ENCODE assay signal across 27 cellular contexts in genomic region chr10:127904311-127904710, GRCh38. TPM values are rescaled to one million over a fixed set of nuclear protein-coding genes. Genes with fewer than 3 reads are reported as not detected.
"Had no signal": no experiment of that assay in that cellular context is flagged by ENCODE, and none has a peak within 500 bp of the region (broad histone marks: within the 10 kb centered on the region; RNA-seq: fewer than 3 reads in every experiment).

No MANE protein-coding gene starts in this region.

- H3K9me3 Mint-ChIP-seq: activated naive CD4-positive, alpha-beta T cell treated with anti-CD3 and anti-CD28 coated beads, Interleukin-2, amount 50 U/mL, for 72 hours; activated naive CD8-positive, alpha-beta T cell treated with anti-CD3 and anti-CD28 coated beads, Interleukin-2, amount 50 U/mL, for 24 hours; T-helper 1 cell treated with Interleukin-12 subunit alpha and Interleukin-12 subunit beta and Interleukin-4 antibody, amounts not matched to agents 30 μg/mL and 1 μg/mL, for 36 hours had no signal

- H3K4me3 Mint-ChIP-seq: activated CD8-positive, alpha-beta T cell treated with anti-CD3 and anti-CD28 coated beads, Interleukin-2, amount 10 ng/mL, durations not matched to agents 7 days and 5 days; activated naive CD8-positive, alpha-beta T cell treated with anti-CD3 and anti-CD28 coated beads, Interleukin-2, amount 50 U/mL, for 24 hours; T-helper 1 cell treated with Interleukin-12 subunit alpha and Interleukin-12 subunit beta and Interleukin-4 antibody, amounts not matched to agents 30 μg/mL and 1 μg/mL, for 36 hours; WTC11 had no signal

- H3K4me3 ChIP-seq: ascending aorta, body of pancreas, cardiac muscle cell had no signal

- H3K36me3 Mint-ChIP-seq: activated naive CD4-positive, alpha-beta T cell treated with anti-CD3 and anti-CD28 coated beads, Interleukin-2, amount 50 U/mL, for 72 hours; WTC11 had no signal

- H3K36me3 ChIP-seq: ascending aorta, cardiac muscle cell had no signal

- H3K4me1 Mint-ChIP-seq: activated naive CD8-positive, alpha-beta T cell treated with anti-CD3 and anti-CD28 coated beads, Interleukin-2, amount 50 U/mL, for 24 hours had no signal

- ATAC-seq: activated CD8-positive, alpha-beta T cell treated with anti-CD3 and anti-CD28 coated beads, Interleukin-2, amount 10 ng/mL, durations not matched to agents 7 days and 5 days; activated naive CD4-positive, alpha-beta T cell treated with anti-CD3 and anti-CD28 coated beads, Interleukin-2, amount 50 U/mL, for 72 hours; activated naive CD8-positive, alpha-beta T cell treated with anti-CD3 and anti-CD28 coated beads, Interleukin-2, amount 50 U/mL, for 24 hours; body of pancreas; PC-3; WTC11 had no signal

- H3K9me3 ChIP-seq: ascending aorta, body of pancreas had no signal

- H3K27ac ChIP-seq: ascending aorta, body of pancreas, cardiac muscle cell had no signal

- H3K27me3 ChIP-seq: ascending aorta, body of pancreas had no signal

- DNase-seq: activated CD4-positive, alpha-beta T cell treated with anti-CD3 and anti-CD28 coated beads for 48 hours; activated CD4-positive, alpha-beta T cell treated with anti-CD3 and anti-CD28 coated beads, Interleukin-2, amount 50 U/mL, for 4 hours; activated CD4-positive, CD25-positive, alpha-beta regulatory T cell treated with anti-CD3 and anti-CD28 coated beads, Interleukin-2, amount 50 U/mL, for 72 hours; activated CD8-positive, alpha-beta memory T cell treated with anti-CD3 and anti-CD28 coated beads, Interleukin-2, amount 50 U/mL, for 48 hours; activated CD8-positive, alpha-beta T cell treated with anti-CD3 and anti-CD28 coated beads, Interleukin-2, amount 10 ng/mL, durations not matched to agents 7 days and 5 days; activated naive CD4-positive, alpha-beta T cell; activated naive CD8-positive, alpha-beta T cell treated with anti-CD3 and anti-CD28 coated beads, Interleukin-2, amount 50 U/mL, for 24 hours; activated T-cell treated with anti-CD3 and anti-CD28 coated beads, Interleukin-2, amount 50 U/mL, for 1 hour; amniotic stem cell; body of pancreas; Kasumi-1; KBM-7; NCI-H1048; NCI-H146; NCI-H187 treated with DMSO at 0.1 percent for 48 hours; NCI-H2081 treated with DMSO at 0.1 percent for 48 hours; NCI-H446; NCI-H524; PC-3; SHP77 treated with DMSO at 0.1 percent for 48 hours; T-helper 9 cell had no signal

- H3K27ac Mint-ChIP-seq: activated CD8-positive, alpha-beta T cell treated with anti-CD3 and anti-CD28 coated beads, Interleukin-2, amount 10 ng/mL, durations not matched to agents 7 days and 5 days; activated naive CD4-positive, alpha-beta T cell treated with anti-CD3 and anti-CD28 coated beads, Interleukin-2, amount 50 U/mL, for 72 hours; activated naive CD8-positive, alpha-beta T cell treated with anti-CD3 and anti-CD28 coated beads, Interleukin-2, amount 50 U/mL, for 24 hours; T-helper 1 cell treated with Interleukin-12 subunit alpha and Interleukin-12 subunit beta and Interleukin-4 antibody, amounts not matched to agents 30 μg/mL and 1 μg/mL, for 36 hours; WTC11 had no signal

RNA-seq across cellular contexts. Expression of gene CLRN3, which starts 11.6 kb away (rescaled TPM):
- total RNA-seq: activated CD8-positive, alpha-beta T cell treated with anti-CD3 and anti-CD28 coated beads, Interleukin-2, amount 10 ng/mL, durations not matched to agents 7 days and 5 days; activated naive CD4-positive, alpha-beta T cell treated with anti-CD3 and anti-CD28 coated beads, Interleukin-2, amount 50 U/mL, for 72 hours; ascending aorta; cardiac muscle cell; PC-3; SK-MEL-5; WTC11 had no signal
- polyA plus RNA-seq: cardiac muscle cell had no signal
